12 cellular contexts compared by ENCODE assay signal in the genomic region with DNA sequence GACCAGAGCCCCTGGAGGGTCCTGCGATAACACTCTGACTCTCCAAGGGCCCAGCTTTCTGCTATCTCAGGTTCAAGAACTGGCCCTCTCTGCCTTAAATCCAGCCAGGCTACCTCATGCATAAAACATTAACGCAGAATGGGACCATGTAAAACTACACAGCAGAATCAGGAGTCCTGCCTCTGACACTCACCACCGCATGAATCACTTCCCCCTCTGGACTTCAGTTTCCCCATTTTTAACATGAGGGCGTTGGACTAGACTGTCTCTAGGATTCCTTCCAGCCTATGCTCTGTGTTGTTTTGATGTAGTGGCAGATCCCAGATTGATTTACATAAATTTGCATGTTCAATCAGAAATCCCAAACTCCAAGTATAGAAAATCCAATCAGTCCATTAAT. TPM values are rescaled to one million over a fixed set of nuclear protein-coding genes. Genes with fewer than 3 reads are reported as not detected.
DNase-seq lines count a peak whose midpoint lies in the region; ATAC-seq and TF ChIP-seq lines count a peak whose summit lies in the region.
"Had no signal": no experiment of that assay in that cellular context is flagged by ENCODE, and none has a peak within 500 bp of the region (broad histone marks: within the 10 kb centered on the region; RNA-seq: fewer than 3 reads in every experiment).

No MANE protein-coding gene starts in this region.

- TF ChIP-seq POLR2A in vagina (IDR thresholded peaks at IDR 0.05), result no peak

- no peaks in the 10 kb centered on the region for H3K27me3 Mint-ChIP-seq in mesothelial cell of epicardium (ENCODE audit: low read depth)
- H3K27me3 Mint-ChIP-seq: activated naive CD4-positive, alpha-beta T cell treated with anti-CD3 and anti-CD28 coated beads, Interleukin-2, amount 50 U/mL, for 24 hours had no signal

- ATAC-seq in mucosa of descending colon, result no peak
- ATAC-seq: A549, Panc1 had no signal

- intact Hi-C loops in left ventricle myocardium inferior (cut with micrococcal nuclease) (no loop called here), cardiac septum (cut with DNase I) (no loop called here), vagina (cut with DNase I) (no loop called here), mucosa of descending colon (cut with DNase I, micrococcal nuclease) (no loop called here)

- no peak for TF ChIP-seq CTCF in left ventricle myocardium inferior (IDR thresholded peaks at IDR 0.05; ENCODE audit: borderline replicate concordance)
- TF ChIP-seq CTCF in mesothelial cell of epicardium (IDR thresholded peaks at IDR 0.05; ENCODE audit: unreplicated experiment), result no peak
- TF ChIP-seq CTCF in vagina (IDR thresholded peaks at IDR 0.05), result no peak
- no peak for TF ChIP-seq CTCF in mucosa of descending colon (IDR thresholded peaks at IDR 0.05)

- DNase-seq in left ventricle myocardium inferior (no peak), cardiac septum (ENCODE audit: low spot score) (no peak), caudate nucleus (lab: John Stamatoyannopoulos, UW) (no peak), mesothelial cell of epicardium (ENCODE audit: low spot score in 2 of 2, unreplicated experiment in 2 of 2) (no peak), vagina (ENCODE audit: extremely low spot score in 2 of 2) (no peak), NAMALWA (ENCODE audit: low spot score) (no peak), DMS79 (lab: John Stamatoyannopoulos, UW) (no peak), mucosa of descending colon (no peak)
- DNase-seq: stimulated activated naive CD4-positive, alpha-beta T cell had no signal

- H3K4me1 ChIP-seq in left ventricle myocardium inferior (peaks cover 94% of the 10 kb centered on the region), vagina (peaks cover 71% of the 10 kb centered on the region), mucosa of descending colon (ENCODE audit: low read depth) (peaks cover 18% of the 10 kb centered on the region)

- H3K9me3 ChIP-seq in left ventricle myocardium inferior (replicated peaks), result no peaks in the 10 kb centered on the region
- no peaks in the 10 kb centered on the region for H3K9me3 ChIP-seq in vagina
- H3K9me3 ChIP-seq in mucosa of descending colon, result no peaks in the 10 kb centered on the region
- H3K9me3 ChIP-seq: A549 had no signal

- H3K4me3 Mint-ChIP-seq in mesothelial cell of epicardium, result peak overlapping the region; percentile 22
- H3K4me3 Mint-ChIP-seq: activated naive CD4-positive, alpha-beta T cell treated with anti-CD3 and anti-CD28 coated beads, Interleukin-2, amount 50 U/mL, for 24 hours had no signal

- peaks cover 11% of the 10 kb centered on the region for H3K36me3 ChIP-seq in left ventricle myocardium inferior
- no peaks in the 10 kb centered on the region for H3K36me3 ChIP-seq in vagina
- no peaks in the 10 kb centered on the region for H3K36me3 ChIP-seq in mucosa of descending colon (ENCODE audit: low read depth)

- H3K4me3 ChIP-seq in left ventricle myocardium inferior, result peak overlapping the region; percentile 96
- H3K4me3 ChIP-seq in vagina, result no peak overlapping the region
- H3K4me3 ChIP-seq in mucosa of descending colon, result no peak overlapping the region
- H3K4me3 ChIP-seq: A549 had no signal

- peaks cover 3% of the 10 kb centered on the region for H3K36me3 Mint-ChIP-seq in mesothelial cell of epicardium

- no peak overlapping the region for H3K27ac Mint-ChIP-seq in mesothelial cell of epicardium
- H3K27ac Mint-ChIP-seq: activated naive CD4-positive, alpha-beta T cell treated with anti-CD3 and anti-CD28 coated beads, Interleukin-2, amount 50 U/mL, for 24 hours had no signal

- H3K27ac ChIP-seq in left ventricle myocardium inferior (replicated peaks) (peak overlapping the region; percentile 98), caudate nucleus (ENCODE audit: low read depth, low read length) (peak overlapping the region; percentile 60), vagina (peak overlapping the region; percentile 71)
- H3K27ac ChIP-seq: A549 had no signal

- H3K27me3 ChIP-seq in left ventricle myocardium inferior (ENCODE audit: low read depth) (no peaks in the 10 kb centered on the region), vagina (no peaks in the 10 kb centered on the region)

- no peaks in the 10 kb centered on the region for H3K9me3 Mint-ChIP-seq in mesothelial cell of epicardium
- H3K9me3 Mint-ChIP-seq: activated naive CD4-positive, alpha-beta T cell treated with anti-CD3 and anti-CD28 coated beads, Interleukin-2, amount 50 U/mL, for 24 hours had no signal

- peaks cover 28% of the 10 kb centered on the region for H3K4me1 Mint-ChIP-seq in mesothelial cell of epicardium

RNA-seq across cellular contexts. Expression of gene NCKAP5L, which starts 3.3 kb away (rescaled TPM):
- total RNA-seq in left ventricle myocardium inferior (25.5 TPM), cardiac septum (26.5 TPM), mesothelial cell of epicardium (42.2 to 44.4 TPM (median 44.4 TPM) in 3 replicates), vagina (15.7 TPM), mucosa of descending colon (10 to 100 TPM in 1 of 3 donors, 1 to 10 TPM in 2; 2.5 to 17.7 (median 4.7) TPM)

RNA-seq across cellular contexts. Expression of gene BCDIN3D, which starts 18.0 kb away (rescaled TPM):
- 2.9 TPM for total RNA-seq in left ventricle myocardium inferior
- total RNA-seq in cardiac septum, result 2.6 TPM
- total RNA-seq in mesothelial cell of epicardium, result 5.3 to 5.7 TPM (median 5.6 TPM) in 3 replicates
- 2.7 TPM for total RNA-seq in vagina
- 1 to 10 TPM; 3.0 to 5.0 (median 3.7) TPM for total RNA-seq in mucosa of descending colon
